ENCODE assay signal across 12 cellular contexts in genomic region chr12:120797677-120798642, GRCh38.
DNase-seq lines count a peak whose midpoint lies in the region; ATAC-seq and TF ChIP-seq lines count a peak whose summit lies in the region.
"Had no signal": no experiment of that assay in that cellular context is flagged by ENCODE, and none has a peak within 500 bp of the region (broad histone marks: within the 10 kb centered on the region; RNA-seq: fewer than 3 reads in every experiment).

No MANE protein-coding gene starts in this region.

- H3K4me1 Mint-ChIP-seq in natural killer cell treated with Interleukin-12 subunit alpha and Interleukin-12 subunit beta and Interleukin-15 and Interleukin-18, amount 100 ng/mL, for 72 hours (ENCODE audit: low read depth in 2 of 2): peaks cover 24 to 32% of the 10 kb centered on the region in 2 donors
- peaks cover 29 to 43% of the 10 kb centered on the region in 2 donors for H3K4me1 Mint-ChIP-seq in natural killer cell
- peaks cover 51% of the 10 kb centered on the region for H3K4me1 Mint-ChIP-seq in activated naive CD8-positive, alpha-beta T cell (ENCODE audit: low read depth)

- peaks cover 5% of the 10 kb centered on the region for H3K9me3 Mint-ChIP-seq in natural killer cell treated with Interleukin-12 subunit alpha and Interleukin-12 subunit beta and Interleukin-15 and Interleukin-18, amount 100 ng/mL, for 72 hours
- H3K9me3 Mint-ChIP-seq in natural killer cell: peaks cover 4 to 13% of the 10 kb centered on the region in 2 donors
- peaks cover 5% of the 10 kb centered on the region for H3K9me3 Mint-ChIP-seq in activated naive CD8-positive, alpha-beta T cell (ENCODE audit: low read depth)

- intact Hi-C loops in natural killer cell (cut with micrococcal nuclease): no loop called here

- no peak for DNase-seq in natural killer cell treated with Interleukin-12 subunit alpha and Interleukin-12 subunit beta and Interleukin-15 and Interleukin-18, amount 100 ng/mL, for 72 hours (ENCODE audit: low spot score)
- DNase-seq in natural killer cell (no peak), UCSD-AML1 (lab: John Stamatoyannopoulos, UW; ENCODE audit: unreplicated experiment) (no peak), D341Med (ENCODE audit: low spot score) (no peak), NCI-H526 treated with DMSO at 0.1 percent for 48 hours (lab: John Stamatoyannopoulos, UW) (no peak)
- DNase-seq: NCI-H526; sigmoid colon; stimulated activated CD4-positive, alpha-beta T cell treated with anti-CD3 and anti-CD28 coated beads, Interleukin-4, amount 100 ng/mL, for 24 hours had no signal

- no peak overlapping the region for H3K4me3 Mint-ChIP-seq in natural killer cell treated with Interleukin-12 subunit alpha and Interleukin-12 subunit beta and Interleukin-15 and Interleukin-18, amount 100 ng/mL, for 72 hours
- H3K4me3 Mint-ChIP-seq in natural killer cell: no peak overlapping the region
- H3K4me3 Mint-ChIP-seq in activated naive CD8-positive, alpha-beta T cell: peak overlapping the region; percentile 22
- H3K4me3 Mint-ChIP-seq: dendritic cell treated with granulocyte-macrophage colony-stimulating factor and Interleukin-4, amounts not matched to agents 40 ng/mL and 50 ng/mL, for 4 days had no signal

- no peak for TF ChIP-seq CTCF in natural killer cell (IDR thresholded peaks at IDR 0.05)

- peaks cover 28% of the 10 kb centered on the region for H3K36me3 Mint-ChIP-seq in natural killer cell treated with Interleukin-12 subunit alpha and Interleukin-12 subunit beta and Interleukin-15 and Interleukin-18, amount 100 ng/mL, for 72 hours
- peaks cover 22% of the 10 kb centered on the region for H3K36me3 Mint-ChIP-seq in natural killer cell
- H3K36me3 Mint-ChIP-seq in activated naive CD8-positive, alpha-beta T cell: peaks cover 28% of the 10 kb centered on the region

- no peaks in the 10 kb centered on the region for H3K27me3 Mint-ChIP-seq in natural killer cell treated with Interleukin-12 subunit alpha and Interleukin-12 subunit beta and Interleukin-15 and Interleukin-18, amount 100 ng/mL, for 72 hours
- H3K27me3 Mint-ChIP-seq in natural killer cell (ENCODE audit: low read depth in 2 of 2): no peaks in the 10 kb centered on the region
- no peaks in the 10 kb centered on the region for H3K27me3 Mint-ChIP-seq in activated naive CD8-positive, alpha-beta T cell
- H3K27me3 Mint-ChIP-seq: dendritic cell treated with granulocyte-macrophage colony-stimulating factor and Interleukin-4, amounts not matched to agents 40 ng/mL and 50 ng/mL, for 4 days had no signal

- ATAC-seq in natural killer cell treated with Interleukin-12 subunit alpha and Interleukin-12 subunit beta and Interleukin-15 and Interleukin-18, amount 100 ng/mL, for 72 hours: peak in 1 of 2 donors; percentile 48
- ATAC-seq in natural killer cell (no peak), GM21619 (IDR thresholded peaks at IDR 0.05; ENCODE audit: unreplicated experiment) (peak; percentile 42), HG03097 (IDR thresholded peaks at IDR 0.05; ENCODE audit: low FRiP score, unreplicated experiment) (no peak)

- H3K27ac Mint-ChIP-seq in natural killer cell treated with Interleukin-12 subunit alpha and Interleukin-12 subunit beta and Interleukin-15 and Interleukin-18, amount 100 ng/mL, for 72 hours: peak overlapping the region; percentile 38 to 44
- peak overlapping the region in 1 of 2 donors; percentile 51 for H3K27ac Mint-ChIP-seq in natural killer cell
- peak overlapping the region; percentile 64 for H3K27ac Mint-ChIP-seq in activated naive CD8-positive, alpha-beta T cell
- H3K27ac Mint-ChIP-seq: dendritic cell treated with granulocyte-macrophage colony-stimulating factor and Interleukin-4, amounts not matched to agents 40 ng/mL and 50 ng/mL, for 4 days had no signal
